In the genomic region with DNA sequence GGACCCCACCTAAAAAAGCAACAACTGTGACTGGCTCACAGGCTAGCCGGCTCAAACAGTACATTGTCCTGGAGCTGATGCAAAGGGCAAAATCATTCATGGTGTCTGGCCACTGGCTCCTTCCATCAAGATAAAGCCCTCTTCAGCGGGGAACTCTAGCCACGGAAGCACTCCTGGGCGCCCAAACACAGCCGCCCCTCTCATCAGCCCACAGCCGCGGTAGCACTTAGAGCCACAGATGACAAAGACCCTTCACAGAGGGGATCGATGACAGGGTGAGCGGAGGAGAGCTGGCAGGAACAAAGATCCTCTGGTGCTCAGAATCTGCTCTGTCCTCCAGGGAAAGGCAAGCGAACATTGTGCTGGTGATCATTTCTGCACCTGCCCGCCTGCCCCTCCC, we compare ENCODE assay signal across 1 cellular context.
TF ChIP-seq lines count a peak whose summit lies in the region.

No MANE protein-coding gene starts in this region.

TF ChIP-seq in neural cell, 6 proteins besides CTCF, POLR2A, EP300 and RAD21:
- TF ChIP-seq MXI1 (conservative IDR thresholded peaks at IDR 0.05; ENCODE audit: poor library complexity, severe bottlenecking) (no peak), SMC3 (conservative IDR thresholded peaks at IDR 0.05; ENCODE audit: poor library complexity) (no peak), TAF1 (IDR thresholded peaks at IDR 0.05; ENCODE audit: low read depth) (no peak), POLR2AphosphoS5 (IDR thresholded peaks at IDR 0.05) (peak; percentile 15), EZH2 (IDR thresholded peaks at IDR 0.05; ENCODE audit: borderline replicate concordance, insufficient read depth, low read length, poor library complexity, severe bottlenecking) (no peak)
- TF ChIP-seq, protein P1, sequence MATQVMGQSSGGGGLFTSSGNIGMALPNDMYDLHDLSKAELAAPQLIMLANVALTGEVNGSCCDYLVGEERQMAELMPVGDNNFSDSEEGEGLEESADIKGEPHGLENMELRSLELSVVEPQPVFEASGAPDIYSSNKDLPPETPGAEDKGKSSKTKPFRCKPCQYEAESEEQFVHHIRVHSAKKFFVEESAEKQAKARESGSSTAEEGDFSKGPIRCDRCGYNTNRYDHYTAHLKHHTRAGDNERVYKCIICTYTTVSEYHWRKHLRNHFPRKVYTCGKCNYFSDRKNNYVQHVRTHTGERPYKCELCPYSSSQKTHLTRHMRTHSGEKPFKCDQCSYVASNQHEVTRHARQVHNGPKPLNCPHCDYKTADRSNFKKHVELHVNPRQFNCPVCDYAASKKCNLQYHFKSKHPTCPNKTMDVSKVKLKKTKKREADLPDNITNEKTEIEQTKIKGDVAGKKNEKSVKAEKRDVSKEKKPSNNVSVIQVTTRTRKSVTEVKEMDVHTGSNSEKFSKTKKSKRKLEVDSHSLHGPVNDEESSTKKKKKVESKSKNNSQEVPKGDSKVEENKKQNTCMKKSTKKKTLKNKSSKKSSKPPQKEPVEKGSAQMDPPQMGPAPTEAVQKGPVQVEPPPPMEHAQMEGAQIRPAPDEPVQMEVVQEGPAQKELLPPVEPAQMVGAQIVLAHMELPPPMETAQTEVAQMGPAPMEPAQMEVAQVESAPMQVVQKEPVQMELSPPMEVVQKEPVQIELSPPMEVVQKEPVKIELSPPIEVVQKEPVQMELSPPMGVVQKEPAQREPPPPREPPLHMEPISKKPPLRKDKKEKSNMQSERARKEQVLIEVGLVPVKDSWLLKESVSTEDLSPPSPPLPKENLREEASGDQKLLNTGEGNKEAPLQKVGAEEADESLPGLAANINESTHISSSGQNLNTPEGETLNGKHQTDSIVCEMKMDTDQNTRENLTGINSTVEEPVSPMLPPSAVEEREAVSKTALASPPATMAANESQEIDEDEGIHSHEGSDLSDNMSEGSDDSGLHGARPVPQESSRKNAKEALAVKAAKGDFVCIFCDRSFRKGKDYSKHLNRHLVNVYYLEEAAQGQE (IDR thresholded peaks at IDR 0.05; ENCODE audit: borderline replicate concordance), result no peak
